16 cellular contexts compared by ENCODE assay signal in the genomic region with DNA sequence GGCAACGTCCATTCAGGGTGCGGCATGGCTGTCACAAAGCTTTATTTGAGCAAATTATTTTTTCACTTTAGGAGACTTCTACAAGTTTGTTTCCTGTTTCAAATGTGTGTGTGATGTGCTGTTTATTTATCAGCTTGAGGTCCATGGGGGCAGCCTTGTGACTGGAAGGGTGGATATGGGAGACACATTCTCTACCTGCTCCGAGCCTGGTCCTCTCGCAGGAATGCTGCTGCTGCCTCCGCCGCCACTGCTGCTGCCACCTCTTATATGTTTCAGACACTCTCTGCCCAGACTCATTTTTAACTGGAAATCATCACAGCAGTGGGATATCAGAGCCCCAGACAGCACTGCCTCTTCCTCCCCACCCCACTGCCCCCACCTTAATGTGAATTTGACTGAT.
"Had no signal": no experiment of that assay in that cellular context is flagged by ENCODE, and none has a peak within 500 bp of the region (broad histone marks: within the 10 kb centered on the region; RNA-seq: fewer than 3 reads in every experiment).

No MANE protein-coding gene starts in this region.

- H3K9me2 ChIP-seq: SK-N-SH had no signal

- H3K9me3 ChIP-seq: SK-N-SH had no signal

- H3K27ac ChIP-seq: HL-60, RWPE1 had no signal

- H3K9ac ChIP-seq: SK-N-SH had no signal

- DNase-seq: KBM-7, MV-4-11, NCI-H1048, NCI-H1105, NCI-H1417, NCI-H1436 treated with DMSO at 0.1 percent for 48 hours, NCI-H1694, NCI-H187 treated with DMSO at 0.1 percent for 48 hours, NCI-H2171 treated with DMSO at 0.1 percent for 48 hours, NCI-H2227 treated with DMSO at 0.1 percent for 48 hours, NCI-H524 treated with DMSO at 0.1 percent for 48 hours, NCI-H774, SHP77, SK-N-SH had no signal

- H3K4me2 ChIP-seq: SK-N-SH had no signal
